ENCODE assay signal across 8 cellular contexts in genomic region chr14:68815288-68816182, GRCh38. TPM values are rescaled to one million over a fixed set of nuclear protein-coding genes. Genes with fewer than 3 reads are reported as not detected.
DNase-seq lines count a peak whose midpoint lies in the region; ATAC-seq and TF ChIP-seq lines count a peak whose summit lies in the region.

No MANE protein-coding gene starts in this region.

- H3K9me3 Mint-ChIP-seq in GM23338: no peaks in the 10 kb centered on the region
- no peaks in the 10 kb centered on the region for H3K9me3 Mint-ChIP-seq in activated T-cell treated with anti-CD3 and anti-CD28 coated beads, Interleukin-2, amount 50 U/mL, for 72 hours
- H3K9me3 Mint-ChIP-seq in stimulated activated effector memory CD8-positive, alpha-beta T cell treated with anti-CD3 and anti-CD28 coated beads, Interleukin-12 subunit alpha, Interleukin-12 subunit beta, amount 100 ng/mL, for 72 hours: no peaks in the 10 kb centered on the region

- H3K36me3 Mint-ChIP-seq in GM23338 (ENCODE audit: low read depth): no peaks in the 10 kb centered on the region; the same call in 2 of the 3 replicates
- H3K36me3 Mint-ChIP-seq in activated T-cell treated with anti-CD3 and anti-CD28 coated beads, Interleukin-2, amount 50 U/mL, for 72 hours (ENCODE audit: insufficient read depth in 2 of 2): no peaks in the 10 kb centered on the region
- H3K36me3 Mint-ChIP-seq in stimulated activated effector memory CD8-positive, alpha-beta T cell treated with anti-CD3 and anti-CD28 coated beads, Interleukin-12 subunit alpha, Interleukin-12 subunit beta, amount 100 ng/mL, for 72 hours: no peaks in the 10 kb centered on the region

- H3K27ac ChIP-seq in AG04450 (ENCODE audit: low read depth, low read length) (peak overlapping the region; percentile 95), GM23338 (ENCODE audit: low read depth) (no peak overlapping the region; the same call in 1 of the 2 replicates)

- H2AFZ ChIP-seq in GM23338: 0 out of 2 replicates have a peak overlapping the region, but pooled peaks have one; percentile 52

- CTCF ChIA-PET in AG04450 (lab: Charles Lee): interaction anchor here (0.8 to 4.2 kb wide), 15 partner anchors 11 to 930 kb away, joined by 3 to 28 read pairs (median 6); no protein-coding TSS in a partner anchor

- in situ Hi-C loops in ACHN (cut with HindIII; ENCODE audit: low pct_ligation_motif_present, low pct_unique_long_range_greater_than_20kb, low sequenced_read_pairs): loop anchor here (25.0 kb wide), 1 partner anchor 878 kb away; no protein-coding TSS in a partner anchor

- H3K4me1 ChIP-seq in GM23338 (ENCODE audit: insufficient read depth): peaks cover 50% of the 10 kb centered on the region
- H3K4me1 ChIP-seq in iPS-15b (ENCODE audit: control insufficient read depth, insufficient read depth, low read length): peaks cover 40% of the 10 kb centered on the region

- peaks cover 26% of the 10 kb centered on the region for H3K27me3 Mint-ChIP-seq in GM23338 (ENCODE audit: insufficient read depth, low read depth, poor library complexity)
- no peaks in the 10 kb centered on the region for H3K27me3 Mint-ChIP-seq in activated T-cell treated with anti-CD3 and anti-CD28 coated beads, Interleukin-2, amount 50 U/mL, for 72 hours (ENCODE audit: low read depth)

- H3F3A ChIP-seq in GM23338 (replicated peaks; ENCODE audit: low read depth): 0 out of 2 replicates have a peak, but pooled peaks cover 11% of the 10 kb centered on the region

- ATAC-seq in GM23338 (no peak), HG03280 (IDR thresholded peaks at IDR 0.05; ENCODE audit: unreplicated experiment) (no peak)
- ATAC-seq in activated T-cell treated with anti-CD3 and anti-CD28 coated beads, Interleukin-2, amount 50 U/mL, for 72 hours (replicated peaks in 1 of 2): peak; percentile 1 to 6
- peak; percentile 14 for ATAC-seq in stimulated activated effector memory CD8-positive, alpha-beta T cell treated with anti-CD3 and anti-CD28 coated beads, Interleukin-12 subunit alpha, Interleukin-12 subunit beta, amount 100 ng/mL, for 72 hours

- H3K4me2 ChIP-seq in GM23338: peak overlapping the region; percentile 82

- no peak for DNase-seq in AG04450 (ENCODE audit: low read depth, low spot score)
- DNase-seq in GM23338 (ENCODE audit: low spot score): no peak
- DNase-seq in activated T-cell treated with anti-CD3 and anti-CD28 coated beads, Interleukin-2, amount 50 U/mL, for 72 hours: no peak
- no peak for DNase-seq in stimulated activated effector memory CD8-positive, alpha-beta T cell treated with anti-CD3 and anti-CD28 coated beads, Interleukin-12 subunit alpha, Interleukin-12 subunit beta, amount 100 ng/mL, for 72 hours (ENCODE audit: low spot score in 2 of 2)
- DNase-seq in kidney glomerular epithelial cell (lab: John Stamatoyannopoulos, UW): no peak
- no peak for DNase-seq in ACHN

- no peaks in the 10 kb centered on the region for H3K27me3 ChIP-seq in AG04450 (ENCODE audit: control insufficient read depth, insufficient read depth, low read length)
- H3K27me3 ChIP-seq in GM23338 (ENCODE audit: insufficient read depth): peaks cover 4% of the 10 kb centered on the region; the same call in 1 of the 2 replicates
- peaks cover 3% of the 10 kb centered on the region for H3K27me3 ChIP-seq in iPS-15b (ENCODE audit: control insufficient read depth, insufficient read depth, low read length)

- H3K36me3 ChIP-seq in GM23338 (ENCODE audit: insufficient read depth) (no peaks in the 10 kb centered on the region; the same call in 1 of the 2 replicates), iPS-15b (ENCODE audit: control insufficient read depth, insufficient read depth, low read length) (no peaks in the 10 kb centered on the region)

- H3K79me2 ChIP-seq in GM23338 (replicated peaks; ENCODE audit: insufficient read depth): peaks cover 10% of the 10 kb centered on the region; the same call in 1 of the 2 replicates

- H3K4me3 ChIP-seq in AG04450 (ENCODE audit: low read depth, low read length): peak overlapping the region; percentile 43
- peak overlapping the region; percentile 60 for H3K4me3 ChIP-seq in GM23338
- peak overlapping the region; percentile 43 for H3K4me3 ChIP-seq in iPS-15b (ENCODE audit: low read depth, low read length)

- H3K9me2 ChIP-seq in GM23338 (ENCODE audit: insufficient read depth): peaks cover 8% of the 10 kb centered on the region; the same call in 1 of the 2 replicates

- H4K20me1 ChIP-seq in GM23338 (replicated peaks; ENCODE audit: insufficient read depth): no peaks in the 10 kb centered on the region

- peak overlapping the region; percentile 5; the same call in 1 of the 3 replicates for H3K4me3 Mint-ChIP-seq in GM23338
- H3K4me3 Mint-ChIP-seq in activated T-cell treated with anti-CD3 and anti-CD28 coated beads, Interleukin-2, amount 50 U/mL, for 72 hours: peak overlapping the region; percentile 74 to 86
- H3K4me3 Mint-ChIP-seq in stimulated activated effector memory CD8-positive, alpha-beta T cell treated with anti-CD3 and anti-CD28 coated beads, Interleukin-12 subunit alpha, Interleukin-12 subunit beta, amount 100 ng/mL, for 72 hours: peak overlapping the region; percentile 76

- H3K27ac Mint-ChIP-seq in GM23338: 0 out of 2 replicates have a peak overlapping the region, but pooled peaks have one; percentile 19
- peak overlapping the region; percentile 93 for H3K27ac Mint-ChIP-seq in activated T-cell treated with anti-CD3 and anti-CD28 coated beads, Interleukin-2, amount 50 U/mL, for 72 hours
- peak overlapping the region; percentile 93 for H3K27ac Mint-ChIP-seq in stimulated activated effector memory CD8-positive, alpha-beta T cell treated with anti-CD3 and anti-CD28 coated beads, Interleukin-12 subunit alpha, Interleukin-12 subunit beta, amount 100 ng/mL, for 72 hours

- H3K9ac ChIP-seq in iPS-15b (ENCODE audit: low read depth, low read length): peak overlapping the region; percentile 70

- H3K9me3 ChIP-seq in AG04450 (ENCODE audit: control insufficient read depth, insufficient read depth, low read length) (peaks cover 5% of the 10 kb centered on the region; the same call in 1 of the 2 replicates), iPS-15b (ENCODE audit: control insufficient read depth, insufficient read depth, low read length) (no peaks in the 10 kb centered on the region)

- H3K4me1 Mint-ChIP-seq in GM23338: peaks cover 59% of the 10 kb centered on the region
- H3K4me1 Mint-ChIP-seq in activated T-cell treated with anti-CD3 and anti-CD28 coated beads, Interleukin-2, amount 50 U/mL, for 72 hours (ENCODE audit: low read depth): peaks cover 70% of the 10 kb centered on the region
- H3K4me1 Mint-ChIP-seq in stimulated activated effector memory CD8-positive, alpha-beta T cell treated with anti-CD3 and anti-CD28 coated beads, Interleukin-12 subunit alpha, Interleukin-12 subunit beta, amount 100 ng/mL, for 72 hours: peaks cover 77% of the 10 kb centered on the region

- no peak for TF ChIP-seq CTCF in AG04450 (IDR thresholded peaks at IDR 0.05; ENCODE audit: low read depth, low read length)
- no peak for TF ChIP-seq CTCF in GM23338 (conservative IDR thresholded peaks at IDR 0.05; ENCODE audit: low read depth in 2 of 2)

- POLR2A ChIA-PET in AG04450 (lab: Yijun Ruan, JAX): interaction anchor here (0.6 to 5.1 kb wide), 4 partner anchors 20 to 101 kb away, joined by 3 to 105 read pairs (median 20); partner anchors contain the start of gene ZFP36L1

TF ChIP-seq in GM23338, 12 proteins besides CTCF, POLR2A, EP300 and RAD21 (continues in another document):
- TF ChIP-seq JUNB (IDR thresholded peaks at IDR 0.05; ENCODE audit: unreplicated experiment) (no peak), REST (IDR thresholded peaks at IDR 0.05; ENCODE audit: unreplicated experiment) (no peak), ZNF114 (CRISPR knock-in tag; IDR thresholded peaks at IDR 0.05) (0 out of 2 replicates have a peak, but pooled peaks have one; percentile 17)

RNA-seq across cellular contexts. Expression of gene ZFP36L1, which starts 22.7 kb away (rescaled TPM):
- polyA plus RNA-seq in AG04450 (2011; rRNA removed) (54.4 and 61.5 TPM in 2 replicates), GM23338 (2016; fragmentation: Nextera tagmentation; extraction: Ambion mirVana) (359 and 382 TPM in 2 replicates)
- 38.4 and 48.0 TPM in 2 replicates for polyA minus RNA-seq in AG04450 (2011; rRNA and poly(A)+ RNA removed)
- 108 and 148 TPM in 2 replicates for total RNA-seq in GM23338 (2014; rRNA removed; shearing (Covaris generic))
- 10 to 100 TPM; 95.0 TPM for total RNA-seq in activated T-cell treated with anti-CD3 and anti-CD28 coated beads, Interleukin-2, amount 50 U/mL, for 72 hours

Comparison
In these comparisons a context has a peak if more than half of its experiments do, and no peak if none do; other contexts are left out.
1. ATAC-seq: peak in activated T-cell treated with anti-CD3 and anti-CD28 coated beads, Interleukin-2, amount 50 U/mL, for 72 hours (2 of 2) and stimulated activated effector memory CD8-positive, alpha-beta T cell treated with anti-CD3 and anti-CD28 coated beads, Interleukin-12 subunit alpha, Interleukin-12 subunit beta, amount 100 ng/mL, for 72 hours (single experiment); none in GM23338 (single experiment) and HG03280 (single experiment).
2. H3K27ac Mint-ChIP-seq: peak in every context shown above with its lines; median percentile 93 in activated T-cell treated with anti-CD3 and anti-CD28 coated beads, Interleukin-2, amount 50 U/mL, for 72 hours; 93 in stimulated activated effector memory CD8-positive, alpha-beta T cell treated with anti-CD3 and anti-CD28 coated beads, Interleukin-12 subunit alpha, Interleukin-12 subunit beta, amount 100 ng/mL, for 72 hours; 19 in GM23338.
3. H3K4me3 Mint-ChIP-seq: peak in every context shown above with its lines; median percentile 80 in activated T-cell treated with anti-CD3 and anti-CD28 coated beads, Interleukin-2, amount 50 U/mL, for 72 hours; 76 in stimulated activated effector memory CD8-positive, alpha-beta T cell treated with anti-CD3 and anti-CD28 coated beads, Interleukin-12 subunit alpha, Interleukin-12 subunit beta, amount 100 ng/mL, for 72 hours; 5 in GM23338.
4. Peak in every context shown above with its lines, with median percentiles within 50 percentile points of each other: H3K4me3 ChIP-seq.